Comparison of ENCODE assay signal across 8 cellular contexts in the genomic region with DNA sequence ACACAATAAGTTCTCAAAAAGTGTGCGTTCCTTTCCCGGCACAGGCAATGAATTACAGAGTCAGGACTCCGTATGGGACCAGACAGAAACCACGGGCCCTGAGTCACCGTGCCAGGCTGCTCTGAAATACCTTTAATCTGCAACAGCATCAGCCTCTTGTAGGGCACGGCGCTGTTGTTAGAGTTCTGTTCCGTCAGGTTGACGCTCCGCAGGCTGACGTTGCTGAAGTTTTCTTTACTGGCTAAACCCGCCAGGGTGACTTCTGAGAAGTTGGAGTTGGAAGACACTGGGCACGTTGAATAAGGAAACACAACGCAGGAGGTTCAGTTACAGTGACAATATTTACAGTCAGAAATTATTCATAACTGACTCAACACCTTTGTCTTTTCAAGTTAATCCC.
DNase-seq lines count a peak whose midpoint lies in the region; ATAC-seq, FAIRE-seq and TF ChIP-seq lines count a peak whose summit lies in the region.
"Not testable (repeated sequence)": the region's sequence is repeated elsewhere in the genome, so short reads cannot be mapped to it uniquely, and the experiment has no call there.

No MANE protein-coding gene starts in this region.

- TF ChIP-seq EP300 in A549 (IDR thresholded peaks at IDR 0.05); gastroesophageal sphincter (IDR thresholded peaks at IDR 0.05): not testable (repeated sequence)

- H3K27ac Mint-ChIP-seq in T-helper 1 cell treated with Interleukin-12 subunit alpha and Interleukin-12 subunit beta and Interleukin-4 antibody, amounts not matched to agents 30 μg/mL and 1 μg/mL, for 36 hours: peak overlapping the region; percentile 58
- not testable (repeated sequence) for H3K27ac Mint-ChIP-seq in activated CD8-positive, alpha-beta memory T cell treated with anti-CD3 and anti-CD28 coated beads, Interleukin-2, amount 10 ng/mL, durations not matched to agents 7 days and 5 days
- peak overlapping the region in 1 of 10 donors; percentile 56 for H3K27ac Mint-ChIP-seq in naive thymus-derived CD8-positive, alpha-beta T cell

- H3K27ac ChIP-seq in A549: not testable (repeated sequence)
- peak overlapping the region in 3 of 4 donors; percentile 58 to 74 (median 59) for H3K27ac ChIP-seq in gastroesophageal sphincter

- TF ChIP-seq POLR2A in A549 (IDR thresholded peaks at IDR 0.05; ENCODE audit: low read length); gastroesophageal sphincter (IDR thresholded peaks at IDR 0.05): not testable (repeated sequence)

- not testable (repeated sequence) for H3K36me3 ChIP-seq in bronchial epithelial cell (ENCODE audit: control insufficient read depth, insufficient read depth, low read length)
- peaks cover 0 to 84% of the 10 kb centered on the region in 2 donors for H3K36me3 ChIP-seq in gastroesophageal sphincter

- not testable (repeated sequence) for H3K27me3 ChIP-seq in bronchial epithelial cell (ENCODE audit: control insufficient read depth, insufficient read depth, low read length); gastroesophageal sphincter

- CTCF ChIA-PET in A549 (lab: Yijun Ruan, JAX): interaction anchor here (0.7 to 3.0 kb wide), 4 partner anchors 8 to 22 kb away, joined by 3 to 22 read pairs (median 4); no protein-coding TSS in a partner anchor
- CTCF ChIA-PET in activated CD8-positive, alpha-beta memory T cell treated with anti-CD3 and anti-CD28 coated beads, Interleukin-2, amount 10 ng/mL, durations not matched to agents 7 days and 5 days (lab: Charles Lee): not testable (repeated sequence)

- H3K27me3 Mint-ChIP-seq in T-helper 1 cell treated with Interleukin-12 subunit alpha and Interleukin-12 subunit beta and Interleukin-4 antibody, amounts not matched to agents 30 μg/mL and 1 μg/mL, for 36 hours (ENCODE audit: low read depth); activated CD8-positive, alpha-beta memory T cell treated with anti-CD3 and anti-CD28 coated beads, Interleukin-2, amount 10 ng/mL, durations not matched to agents 7 days and 5 days; naive thymus-derived CD8-positive, alpha-beta T cell: not testable (repeated sequence)

- TF ChIP-seq RAD21 in A549 (conservative IDR thresholded peaks at IDR 0.05 in 1 of 2, IDR thresholded peaks at IDR 0.05 in 1 of 2): not testable (repeated sequence)

- peaks cover 24% of the 10 kb centered on the region for H3K36me3 Mint-ChIP-seq in T-helper 1 cell treated with Interleukin-12 subunit alpha and Interleukin-12 subunit beta and Interleukin-4 antibody, amounts not matched to agents 30 μg/mL and 1 μg/mL, for 36 hours (ENCODE audit: low read depth)
- H3K36me3 Mint-ChIP-seq in activated CD8-positive, alpha-beta memory T cell treated with anti-CD3 and anti-CD28 coated beads, Interleukin-2, amount 10 ng/mL, durations not matched to agents 7 days and 5 days: not testable (repeated sequence)
- H3K36me3 Mint-ChIP-seq in naive thymus-derived CD8-positive, alpha-beta T cell: peaks cover 3 to 86% (median 56%) of the 10 kb centered on the region in 3 donors

- FAIRE-seq in A549 (lab: Jason Lieb, UNC): not testable (repeated sequence)
- peak; percentile 98 for FAIRE-seq in bronchial epithelial cell (lab: Jason Lieb, UNC)

- not testable (repeated sequence) for H3K9me3 Mint-ChIP-seq in T-helper 1 cell treated with Interleukin-12 subunit alpha and Interleukin-12 subunit beta and Interleukin-4 antibody, amounts not matched to agents 30 μg/mL and 1 μg/mL, for 36 hours; activated CD8-positive, alpha-beta memory T cell treated with anti-CD3 and anti-CD28 coated beads, Interleukin-2, amount 10 ng/mL, durations not matched to agents 7 days and 5 days (ENCODE audit: low read depth); naive thymus-derived CD8-positive, alpha-beta T cell

- WGBS in A549 (ENCODE audit: missing lambda C conversion rate): 83% methylated on average over 14 of the region's 14 CpGs
- 39 to 53% methylated on average over 5 to 8 of the region's 14 CpGs for WGBS in gastroesophageal sphincter (ENCODE audit: low coverage in 1 of 2), 2 donors

- not testable (repeated sequence) for TF ChIP-seq CTCF in A549 (IDR thresholded peaks at IDR 0.05); bronchial epithelial cell (IDR thresholded peaks at IDR 0.05; ENCODE audit: insufficient read depth, low read length, severe bottlenecking); gastroesophageal sphincter (IDR thresholded peaks at IDR 0.05)

- not testable (repeated sequence) for DNase-seq in A549 (ENCODE audit: low read depth in 1 of 2, low spot score in 1 of 2); activated CD8-positive, alpha-beta memory T cell treated with anti-CD3 and anti-CD28 coated beads, Interleukin-2, amount 10 ng/mL, durations not matched to agents 7 days and 5 days; naive thymus-derived CD8-positive, alpha-beta T cell; stimulated activated naive CD8-positive, alpha-beta T cell treated with anti-CD3 and anti-CD28 coated beads, Interleukin-15, Interleukin-2, amounts not matched to agents 100 U/mL and 50 U/mL, for 24 hours
- DNase-seq in M059J (ENCODE audit: low read depth) (peak; percentile 14), bronchial epithelial cell (ENCODE audit: low read depth) (peak; percentile 89)

- H3K4me1 ChIP-seq in A549: not testable (repeated sequence)
- H3K4me1 ChIP-seq in gastroesophageal sphincter: peaks cover 0 to 52% (median 6%) of the 10 kb centered on the region in 3 donors

- ATAC-seq in A549: peak; percentile 46 to 76; a peak in 5 of 6 replicates
- ATAC-seq in activated CD8-positive, alpha-beta memory T cell treated with anti-CD3 and anti-CD28 coated beads, Interleukin-2, amount 10 ng/mL, durations not matched to agents 7 days and 5 days: peak; percentile 47
- ATAC-seq in gastroesophageal sphincter: not testable (repeated sequence)
- ATAC-seq in naive thymus-derived CD8-positive, alpha-beta T cell: peak; percentile 29 to 60
- peak; percentile 33 for ATAC-seq in stimulated activated naive CD8-positive, alpha-beta T cell treated with anti-CD3 and anti-CD28 coated beads, Interleukin-15, Interleukin-2, amounts not matched to agents 100 U/mL and 50 U/mL, for 24 hours

- H3K4me2 ChIP-seq in A549: not testable (repeated sequence)

- POLR2A ChIA-PET in A549 (lab: Yijun Ruan, JAX); naive thymus-derived CD8-positive, alpha-beta T cell (lab: Charles Lee): not testable (repeated sequence)

- not testable (repeated sequence) for H3K4me3 ChIP-seq in A549; bronchial epithelial cell (ENCODE audit: low read depth, low read length); gastroesophageal sphincter

- not testable (repeated sequence) for H3K9me3 ChIP-seq in A549, gastroesophageal sphincter

- H3K4me1 Mint-ChIP-seq in T-helper 1 cell treated with Interleukin-12 subunit alpha and Interleukin-12 subunit beta and Interleukin-4 antibody, amounts not matched to agents 30 μg/mL and 1 μg/mL, for 36 hours (ENCODE audit: low read depth): peaks cover 23% of the 10 kb centered on the region
- H3K4me1 Mint-ChIP-seq in activated CD8-positive, alpha-beta memory T cell treated with anti-CD3 and anti-CD28 coated beads, Interleukin-2, amount 10 ng/mL, durations not matched to agents 7 days and 5 days: peaks cover 39% of the 10 kb centered on the region
- H3K4me1 Mint-ChIP-seq in naive thymus-derived CD8-positive, alpha-beta T cell: peaks cover 14 to 35% (median 22%) of the 10 kb centered on the region in 4 donors

- H3K4me3 Mint-ChIP-seq in T-helper 1 cell treated with Interleukin-12 subunit alpha and Interleukin-12 subunit beta and Interleukin-4 antibody, amounts not matched to agents 30 μg/mL and 1 μg/mL, for 36 hours; activated CD8-positive, alpha-beta memory T cell treated with anti-CD3 and anti-CD28 coated beads, Interleukin-2, amount 10 ng/mL, durations not matched to agents 7 days and 5 days; naive thymus-derived CD8-positive, alpha-beta T cell: not testable (repeated sequence)
